8 cellular contexts compared by ENCODE assay signal in the genomic region with DNA sequence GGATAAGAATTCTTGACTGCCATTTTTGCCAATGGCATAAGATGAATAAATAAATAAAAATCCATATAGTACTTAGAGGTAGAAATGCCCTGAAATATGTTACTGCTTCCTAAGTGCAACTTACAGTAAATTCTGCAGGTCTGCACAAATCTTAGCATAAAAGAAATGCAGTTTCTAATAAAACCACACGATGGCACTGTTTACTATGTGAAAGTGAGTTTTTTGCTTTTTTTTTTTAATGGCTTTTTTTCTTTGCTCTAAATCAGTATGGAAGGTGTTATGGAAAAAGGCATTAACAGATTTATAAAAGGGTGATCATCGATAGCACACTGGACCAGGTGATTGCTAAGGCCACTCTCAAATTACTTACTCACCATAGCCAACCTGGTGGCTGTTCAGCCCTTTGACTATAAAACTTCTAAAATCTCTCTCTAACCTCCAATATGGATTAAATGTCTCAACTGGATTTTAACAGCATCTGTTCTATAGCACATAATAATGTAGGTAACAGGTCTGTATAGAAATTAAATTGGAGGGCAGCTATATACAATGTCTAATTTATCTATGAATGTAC. TPM values are rescaled to one million over a fixed set of nuclear protein-coding genes. Genes with fewer than 3 reads are reported as not detected.
A peak's percentile ranks its signal among the peaks of the same experiment; 100 is the strongest.
DNase-seq lines count a peak whose midpoint lies in the region; ATAC-seq and TF ChIP-seq lines count a peak whose summit lies in the region.

No MANE protein-coding gene starts in this region.

- no peak overlapping the region for H3K27ac ChIP-seq in foreskin keratinocyte

- DNase-seq in EH (ENCODE audit: low read depth) (peak; percentile 54), SW480 (ENCODE audit: low spot score) (peak; percentile 13), foreskin keratinocyte (peak in 1 of 2 donors; percentile 20), smooth muscle cell of the brain vasculature (ENCODE audit: low read depth, low spot score) (peak; percentile 13)

- ATAC-seq in foreskin keratinocyte, result no peak
- ATAC-seq in HG03135 (IDR thresholded peaks at IDR 0.05; ENCODE audit: unreplicated experiment), result no peak
- no peak for ATAC-seq in HG03139 (IDR thresholded peaks at IDR 0.05; ENCODE audit: unreplicated experiment)
- no peak for ATAC-seq in GM18870 (IDR thresholded peaks at IDR 0.05; ENCODE audit: unreplicated experiment)

- no peaks in the 10 kb centered on the region for H3K4me1 ChIP-seq in foreskin keratinocyte

- TF ChIP-seq CTCF in LNCAP (IDR thresholded peaks at IDR 0.05), result peak; percentile 73
- peak; percentile 67 for TF ChIP-seq CTCF in foreskin keratinocyte (conservative IDR thresholded peaks at IDR 0.05)

- no peaks in the 10 kb centered on the region for H3K27me3 ChIP-seq in foreskin keratinocyte

RNA-seq across cellular contexts. Expression of a gene that starts 45.8 kb away (rescaled TPM):
- 8.4 and 9.9 TPM in 2 replicates for total RNA-seq in foreskin keratinocyte
- polyA plus RNA-seq in foreskin keratinocyte, result 2.5 and 4.0 TPM in 2 replicates
